In genomic region chr20:8291873-8292272, GRCh38 we compare ENCODE assay signal across 20 cellular contexts.
DNase-seq lines count a peak whose midpoint lies in the region; ATAC-seq and TF ChIP-seq lines count a peak whose summit lies in the region.
"Had no signal": no experiment of that assay in that cellular context is flagged by ENCODE, and none has a peak within 500 bp of the region (broad histone marks: within the 10 kb centered on the region; RNA-seq: fewer than 3 reads in every experiment).

No MANE protein-coding gene starts in this region.

- peak; percentile 67 for DNase-seq in AG10803 (ENCODE audit: low read depth)
- DNase-seq in HS-27A (ENCODE audit: low read depth) = peak; percentile 90
- peak; percentile 40 for DNase-seq in brain microvascular endothelial cell
- peak; percentile 4 for DNase-seq in kidney tubule cell (ENCODE audit: low spot score)
- no peak for DNase-seq in activated CD4-positive, alpha-beta T cell treated with anti-CD3 and anti-CD28 coated beads, Interleukin-2, amount 50 U/mL, for 4 hours
- DNase-seq in NAMALWA (ENCODE audit: low spot score) = no peak
- DNase-seq in DMS153 treated with DMSO at 0.1 percent for 48 hours (lab: John Stamatoyannopoulos, UW; ENCODE audit: unreplicated experiment) = no peak
- DNase-seq: activated CD8-positive, alpha-beta memory T cell treated with anti-CD3 and anti-CD28 coated beads, Interleukin-2, amount 50 U/mL, for 4 hours; activated naive CD8-positive, alpha-beta T cell treated with anti-CD3 and anti-CD28 coated beads, Interleukin-2, amount 10 ng/mL, durations not matched to agents 7 days and 5 days; dermis blood vessel endothelial cell; DMS79 treated with DMSO at 0.1 percent for 48 hours; foreskin keratinocyte; hippocampal formation; KG1; NCI-H1436 treated with DMSO at 0.1 percent for 48 hours; stimulated activated CD4-positive, alpha-beta T cell treated with anti-CD3 and anti-CD28 coated beads, Interleukin-2, amount 100 ng/mL, for 24 hours had no signal

- in situ Hi-C loops in brain microvascular endothelial cell (cut with HindIII; ENCODE audit: low pct_ligation_motif_present, low sequenced_read_pairs) = no loop called here

- H3K27me3 ChIP-seq in brain microvascular endothelial cell (replicated peaks) = no peaks in the 10 kb centered on the region
- H3K27me3 ChIP-seq: foreskin keratinocyte, suprapubic skin had no signal

- H3K27ac ChIP-seq in brain microvascular endothelial cell = no peak overlapping the region
- H3K27ac ChIP-seq: foreskin keratinocyte, skin epidermis, suprapubic skin had no signal

- no peaks in the 10 kb centered on the region for H3K36me3 ChIP-seq in brain microvascular endothelial cell (replicated peaks)
- H3K36me3 ChIP-seq: suprapubic skin had no signal

- H3K4me3 ChIP-seq in AG10803 (ENCODE audit: low read length) (no peak overlapping the region), brain microvascular endothelial cell (ENCODE audit: low read depth, low read length) (no peak overlapping the region)
- H3K4me3 ChIP-seq: skin epidermis, suprapubic skin had no signal

- TF ChIP-seq CTCF in AG10803 (conservative IDR thresholded peaks at IDR 0.05; ENCODE audit: low read length) = no peak
- TF ChIP-seq CTCF in brain microvascular endothelial cell (IDR thresholded peaks at IDR 0.05; ENCODE audit: low read depth, low read length, missing control alignments) = no peak

- ATAC-seq in GM18520 (IDR thresholded peaks at IDR 0.05; ENCODE audit: unreplicated experiment) = no peak
- ATAC-seq: foreskin keratinocyte; stimulated activated memory B cell treated with anti-CD40 and anti-IgM and Interleukin-4, amounts not matched to agents 10 μg/mL and 1 μg/mL and 100 μg/mL, for 72 hours had no signal

Comparison
In these comparisons a context has a peak if more than half of its experiments do, and no peak if none do; other contexts are left out.
1. DNase-seq: peak in AG10803 (single experiment), HS-27A (single experiment), brain microvascular endothelial cell (single experiment) and kidney tubule cell (single experiment); none in activated CD4-positive, alpha-beta T cell treated with anti-CD3 and anti-CD28 coated beads, Interleukin-2, amount 50 U/mL, for 4 hours (0 of 2), NAMALWA (single experiment) and DMS153 treated with DMSO at 0.1 percent for 48 hours (single experiment).